Comparison of ENCODE assay signal across 25 cellular contexts in the genomic region with DNA sequence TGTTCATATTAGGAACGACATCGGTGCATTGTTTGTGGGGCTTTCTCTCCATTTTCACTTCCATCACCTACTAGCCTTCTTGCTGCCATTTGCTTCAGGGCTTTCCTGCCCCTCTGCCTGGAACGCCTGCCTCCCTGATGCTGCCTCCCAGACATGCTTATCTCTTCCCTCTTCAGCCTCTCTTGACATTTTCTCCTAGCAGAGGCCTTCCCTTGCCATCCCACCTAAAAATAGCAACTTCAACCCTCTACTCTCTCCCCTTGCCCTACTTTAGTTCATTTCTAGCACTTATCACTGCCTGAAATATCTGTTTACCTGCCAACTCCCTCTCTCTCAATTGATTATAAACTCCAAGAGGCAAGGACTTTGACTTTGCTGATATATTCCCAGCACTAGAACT.
"Had no signal": no experiment of that assay in that cellular context is flagged by ENCODE, and none has a peak within 500 bp of the region (broad histone marks: within the 10 kb centered on the region; RNA-seq: fewer than 3 reads in every experiment).

No MANE protein-coding gene starts in this region.

- H3K4me1 Mint-ChIP-seq: memory B cell; naive B cell; stimulated activated effector memory CD8-positive, alpha-beta T cell treated with anti-CD3 and anti-CD28 coated beads, Interleukin-12 subunit alpha, Interleukin-12 subunit beta, amount 100 ng/mL, for 72 hours had no signal

- ATAC-seq: left colon; natural killer cell treated with Interleukin-12 subunit alpha and Interleukin-12 subunit beta and Interleukin-15 and Interleukin-18, amount 100 ng/mL, for 72 hours; psoas muscle; right lobe of liver; stimulated activated effector memory CD8-positive, alpha-beta T cell treated with anti-CD3 and anti-CD28 coated beads, Interleukin-12 subunit alpha, Interleukin-12 subunit beta, amount 100 ng/mL, for 72 hours had no signal

- H3K4me3 Mint-ChIP-seq: memory B cell; natural killer cell treated with Interleukin-12 subunit alpha and Interleukin-12 subunit beta and Interleukin-15 and Interleukin-18, amount 100 ng/mL, for 72 hours; stimulated activated effector memory CD8-positive, alpha-beta T cell treated with anti-CD3 and anti-CD28 coated beads, Interleukin-12 subunit alpha, Interleukin-12 subunit beta, amount 100 ng/mL, for 72 hours had no signal

- H3K36me3 ChIP-seq: heart left ventricle, ovary, right lobe of liver, thoracic aorta, tibial nerve, upper lobe of right lung, uterus had no signal

- H3K27ac ChIP-seq: dorsolateral prefrontal cortex, heart left ventricle, ovary, psoas muscle, right lobe of liver, thoracic aorta, tibial nerve, upper lobe of right lung, uterus had no signal

- H3K27me3 ChIP-seq: heart left ventricle, ovary, right lobe of liver, upper lobe of right lung, uterus had no signal

- H3K9me3 Mint-ChIP-seq: memory B cell; natural killer cell treated with Interleukin-12 subunit alpha and Interleukin-12 subunit beta and Interleukin-15 and Interleukin-18, amount 100 ng/mL, for 72 hours; stimulated activated effector memory CD8-positive, alpha-beta T cell treated with anti-CD3 and anti-CD28 coated beads, Interleukin-12 subunit alpha, Interleukin-12 subunit beta, amount 100 ng/mL, for 72 hours had no signal

- H3K36me3 Mint-ChIP-seq: memory B cell; naive B cell; natural killer cell treated with Interleukin-12 subunit alpha and Interleukin-12 subunit beta and Interleukin-15 and Interleukin-18, amount 100 ng/mL, for 72 hours; stimulated activated effector memory CD8-positive, alpha-beta T cell treated with anti-CD3 and anti-CD28 coated beads, Interleukin-12 subunit alpha, Interleukin-12 subunit beta, amount 100 ng/mL, for 72 hours had no signal

- H3K4me3 ChIP-seq: dorsolateral prefrontal cortex, heart left ventricle, lung, ovary, psoas muscle, right lobe of liver, smooth muscle cell, thoracic aorta, tibial nerve, upper lobe of right lung, uterus had no signal

- H3K4me1 ChIP-seq: psoas muscle, right lobe of liver, upper lobe of right lung, uterus had no signal

- DNase-seq: central memory CD4-positive, alpha-beta T cell; dorsolateral prefrontal cortex; effector CD4-positive, alpha-beta T cell; hippocampal formation; left colon; naive B cell; occipital lobe; ovary; posterior cingulate gyrus; psoas muscle; right lobe of liver; stimulated activated CD4-positive, alpha-beta T cell treated with anti-CD3 and anti-CD28 coated beads, Interleukin-12 subunit alpha, Interleukin-12 subunit beta, amount 100 ng/mL, for 4 hours; stimulated activated CD4-positive, alpha-beta T cell treated with anti-CD3 and anti-CD28 coated beads, Interleukin-1b, Interleukin-23, amount 100 ng/mL, for 48 hours; stimulated activated CD4-positive, alpha-beta T cell treated with anti-CD3 and anti-CD28 coated beads, Interleukin-4, amount 100 ng/mL, for 1 hour; stimulated activated naive CD4-positive, alpha-beta T cell treated with Interleukin-2 at 50 U/mL for 16 hours; upper lobe of right lung; uterus had no signal

- H3K9me3 ChIP-seq: heart left ventricle, ovary, psoas muscle, right lobe of liver, thoracic aorta, tibial nerve, upper lobe of right lung, uterus had no signal

- H3K27ac Mint-ChIP-seq: memory B cell; naive B cell; natural killer cell treated with Interleukin-12 subunit alpha and Interleukin-12 subunit beta and Interleukin-15 and Interleukin-18, amount 100 ng/mL, for 72 hours; stimulated activated effector memory CD8-positive, alpha-beta T cell treated with anti-CD3 and anti-CD28 coated beads, Interleukin-12 subunit alpha, Interleukin-12 subunit beta, amount 100 ng/mL, for 72 hours had no signal
